Comparison of ENCODE assay signal across 7 cellular contexts in genomic region chr7:22433165-22433700, GRCh38.
A peak's percentile ranks its signal among the peaks of the same experiment; 100 is the strongest.
DNase-seq lines count a peak whose midpoint lies in the region; ATAC-seq and TF ChIP-seq lines count a peak whose summit lies in the region.
"Not testable (repeated sequence)": the region's sequence is repeated elsewhere in the genome, so short reads cannot be mapped to it uniquely, and the experiment has no call there.

No MANE protein-coding gene starts in this region.

- peaks cover 25% of the 10 kb centered on the region for H3F3A ChIP-seq in GM23248 (ENCODE audit: insufficient read depth)

- not testable (repeated sequence) for H3K79me2 ChIP-seq in GM23248 (ENCODE audit: insufficient read depth); mesendoderm (ENCODE audit: control insufficient read depth, insufficient read depth, low read length)

- peak overlapping the region; percentile 10 for H3K4me2 ChIP-seq in GM23248 (ENCODE audit: unreplicated experiment)
- not testable (repeated sequence) for H3K4me2 ChIP-seq in mesendoderm (ENCODE audit: low read length)

- not testable (repeated sequence) for H2BK120ac ChIP-seq in mesendoderm (ENCODE audit: low read depth, low read length)

- H4K5ac ChIP-seq in mesendoderm (ENCODE audit: low read length): not testable (repeated sequence)

- H2AFZ ChIP-seq in GM23248: not testable (repeated sequence)

- not testable (repeated sequence) for H3K36me3 ChIP-seq in GM23248 (ENCODE audit: low read depth); left ventricle myocardium inferior; mesendoderm (ENCODE audit: control insufficient read depth, insufficient read depth, low read length)

- H3K27me3 ChIP-seq in GM23248 (replicated peaks; ENCODE audit: insufficient read depth); left ventricle myocardium inferior (ENCODE audit: low read depth); mesendoderm (ENCODE audit: insufficient read depth, low read length, poor library complexity): not testable (repeated sequence)

- not testable (repeated sequence) for H2AK5ac ChIP-seq in mesendoderm (ENCODE audit: low read length)

- WGBS in GM23248 (ENCODE audit: low coverage in 1 of 2, low lambda C conversion rate in 2 of 2, missing lambda C conversion rate in 2 of 2), 2 experiments: 95 to 100% methylated on average over 2 of the region's 2 CpGs
- WGBS in mesendoderm (ENCODE audit: extremely low coverage, insufficient coverage, low lambda C conversion rate): no CpG with 5 or more reads among the region's 2 CpGs

- in situ Hi-C loops in GM23248 (cut with MboI): not testable (repeated sequence)

- not testable (repeated sequence) for DNase-seq in GM23248, left ventricle myocardium inferior
- DNase-seq in M059J (ENCODE audit: low read depth) (peak; percentile 15), caudate nucleus (lab: John Stamatoyannopoulos, UW) (peak in 1 of 61 donors; percentile 28), mesendoderm (peak; percentile 60)

- peaks cover 30% of the 10 kb centered on the region for H3K4me1 ChIP-seq in GM23248 (ENCODE audit: insufficient read depth)
- H3K4me1 ChIP-seq in left ventricle myocardium inferior; mesendoderm (ENCODE audit: control insufficient read depth, low read depth, low read length): not testable (repeated sequence)

- H2BK5ac ChIP-seq in mesendoderm (ENCODE audit: low read length): peak overlapping the region; percentile 76

- intact Hi-C loops in left ventricle myocardium inferior (cut with micrococcal nuclease): not testable (repeated sequence)

- H4K8ac ChIP-seq in mesendoderm (ENCODE audit: low read depth, low read length): not testable (repeated sequence)

- TF ChIP-seq CTCF in left ventricle myocardium inferior (IDR thresholded peaks at IDR 0.05; ENCODE audit: borderline replicate concordance): not testable (repeated sequence)

- not testable (repeated sequence) for H3K4me3 ChIP-seq in GM23248; left ventricle myocardium inferior; mesendoderm (ENCODE audit: low read length); skin epidermis

- not testable (repeated sequence) for H2BK15ac ChIP-seq in mesendoderm (replicated peaks; ENCODE audit: low read depth)

- ATAC-seq in SK-N-SH treated with all-trans-retinoic acid at 6 μM for 48 hours: peak; percentile 66

- H3K18ac ChIP-seq in mesendoderm (ENCODE audit: low read length): peak overlapping the region; percentile 3

- H3K27ac ChIP-seq in GM23248 (peak overlapping the region; percentile 6), caudate nucleus (ENCODE audit: low read depth, low read length) (peak overlapping the region; percentile 24), left ventricle myocardium inferior (replicated peaks) (peak overlapping the region; percentile 60), mesendoderm (ENCODE audit: low read depth, low read length) (peak overlapping the region; percentile 82), skin epidermis (peak overlapping the region in 16 of 21 experiments; percentile 11 to 82 (median 47))

- not testable (repeated sequence) for H3K79me1 ChIP-seq in mesendoderm (ENCODE audit: low read length)

- not testable (repeated sequence) for H3K23ac ChIP-seq in mesendoderm (ENCODE audit: low read length)

- peak overlapping the region; percentile 75 for H3K56ac ChIP-seq in mesendoderm (ENCODE audit: low read length)

- not testable (repeated sequence) for H3K4ac ChIP-seq in mesendoderm (ENCODE audit: low read depth, low read length)

- not testable (repeated sequence) for H3K9me3 ChIP-seq in GM23248 (ENCODE audit: low read depth); left ventricle myocardium inferior (replicated peaks)

- not testable (repeated sequence) for H3K9me2 ChIP-seq in GM23248 (ENCODE audit: insufficient read depth)

- peak overlapping the region; percentile 15; the same call in 1 of the 2 replicates for H3K9ac ChIP-seq in GM23248
- H3K9ac ChIP-seq in mesendoderm (ENCODE audit: low read length): not testable (repeated sequence)

- H4K20me1 ChIP-seq in GM23248 (ENCODE audit: insufficient read depth): not testable (repeated sequence)

Comparison
In these comparisons a context has a peak if more than half of its experiments do, and no peak if none do; other contexts are left out.
1. H3K27ac ChIP-seq: peak in every context shown above with its lines; median percentile 82 in mesendoderm; 60 in left ventricle myocardium inferior; 47 in skin epidermis; 24 in caudate nucleus; 6 in GM23248.